In genomic region chr21:37059181-37059580, GRCh38 we compare ENCODE assay signal across 1 cellular context.
TF ChIP-seq lines count a peak whose summit lies in the region.

No MANE protein-coding gene starts in this region.

TF ChIP-seq in A549, 52 proteins besides CTCF, POLR2A, EP300 and RAD21 (continued from another document):
- no peak for TF ChIP-seq CHD4 (IDR thresholded peaks at IDR 0.05; ENCODE audit: borderline replicate concordance)
- TF ChIP-seq CBX8 (IDR thresholded peaks at IDR 0.05) = no peak
